ENCODE assay signal across 1 cellular context in genomic region chr10:23064288-23065114, GRCh38.
TF ChIP-seq lines count a peak whose summit lies in the region.

No MANE protein-coding gene starts in this region.

TF ChIP-seq in GM23338, 12 proteins besides CTCF, POLR2A, EP300 and RAD21 (continued from another document):
- TF ChIP-seq ZNF462 (CRISPR knock-in tag; IDR thresholded peaks at IDR 0.05): no peak
- no peak for TF ChIP-seq ETS1 (IDR thresholded peaks at IDR 0.05)
- no peak for TF ChIP-seq EZH2phosphoT487 (IDR thresholded peaks at IDR 0.05; ENCODE audit: unreplicated experiment)
- TF ChIP-seq JUNB (IDR thresholded peaks at IDR 0.05; ENCODE audit: unreplicated experiment): no peak
- TF ChIP-seq ZNF114 (CRISPR knock-in tag; IDR thresholded peaks at IDR 0.05): no peak
